Comparison of ENCODE assay signal across 20 cellular contexts in the genomic region with DNA sequence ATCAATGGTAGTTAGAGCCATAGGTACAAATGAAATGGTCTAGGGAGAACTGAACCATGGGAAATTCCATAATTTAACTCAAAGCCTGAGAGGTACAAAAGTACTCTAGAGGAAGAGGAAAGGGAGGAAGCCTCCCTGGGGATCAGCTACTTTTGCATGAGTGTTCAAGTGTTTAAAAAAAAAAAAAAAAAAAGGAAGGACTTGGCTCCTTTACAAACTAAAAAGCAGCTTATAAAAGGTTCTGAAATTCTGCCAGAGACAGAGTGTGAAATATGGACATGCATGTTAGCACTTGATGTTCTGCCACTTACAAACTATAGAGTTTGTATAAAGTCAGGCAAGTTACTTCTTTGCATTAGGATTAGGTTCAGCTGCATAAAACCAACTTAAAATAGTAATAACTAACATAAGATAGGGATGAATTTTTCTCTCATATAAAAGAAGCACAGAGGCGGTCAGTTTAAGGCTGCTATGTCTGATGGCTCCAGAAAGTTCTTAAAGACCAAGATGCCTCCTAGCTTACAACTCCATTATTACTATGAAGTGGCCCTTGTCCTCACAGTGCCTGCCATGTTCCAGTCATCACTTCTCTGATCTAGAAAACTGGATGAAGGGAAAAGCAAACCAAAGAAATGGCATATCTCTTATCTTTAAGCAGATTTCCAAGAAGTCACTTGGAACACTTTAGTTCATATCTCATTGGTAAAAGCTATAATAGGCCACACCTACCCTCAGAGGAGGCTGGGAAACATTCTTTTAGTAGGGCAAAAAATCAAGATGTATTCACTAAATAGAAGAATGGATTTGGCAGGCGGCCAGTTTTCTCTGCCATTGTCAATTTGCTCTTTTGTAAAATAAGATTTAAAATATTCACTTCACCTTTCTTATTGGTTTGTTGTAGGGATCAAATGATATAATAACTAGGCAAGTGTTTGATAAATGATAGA.
A peak's percentile ranks its signal among the peaks of the same experiment; 100 is the strongest.
DNase-seq lines count a peak whose midpoint lies in the region; ATAC-seq, FAIRE-seq and TF ChIP-seq lines count a peak whose summit lies in the region.
"Had no signal": no experiment of that assay in that cellular context is flagged by ENCODE, and none has a peak within 500 bp of the region (broad histone marks: within the 10 kb centered on the region; RNA-seq: fewer than 3 reads in every experiment).

No MANE protein-coding gene starts in this region.

- intact Hi-C loops in MCF 10A (cut with micrococcal nuclease): no loop called here
- intact Hi-C loops in mammary epithelial cell (cut with micrococcal nuclease): no loop called here
- intact Hi-C loops in dorsolateral prefrontal cortex (cut with DNase I): no loop called here
- intact Hi-C loops in upper lobe of right lung (cut with DNase I): no loop called here

- no peaks in the 10 kb centered on the region for H3K4me1 ChIP-seq in mammary epithelial cell (ENCODE audit: insufficient read depth, low read length)
- H3K4me1 ChIP-seq in keratinocyte (ENCODE audit: control insufficient read depth, extremely low read depth, insufficient read depth, low read length): peaks cover 9% of the 10 kb centered on the region
- peaks cover 11% of the 10 kb centered on the region for H3K4me1 ChIP-seq in upper lobe of right lung
- H3K4me1 ChIP-seq: adrenal gland, Peyer's patch had no signal

- BruUV-seq in MCF 10A (replicated peaks; lab: Mats Ljungman, UMichigan): no TSS peak
- BruUV-seq in mammary epithelial cell (replicated peaks; lab: Mats Ljungman, UMichigan): no TSS peak

- no peak overlapping the region for H2AFZ ChIP-seq in mammary epithelial cell (ENCODE audit: low read depth, low read length)
- no peak overlapping the region for H2AFZ ChIP-seq in keratinocyte (ENCODE audit: control insufficient read depth, low read length)

- H3K27ac Mint-ChIP-seq in MCF 10A (ENCODE audit: low read depth, unreplicated experiment): no peak overlapping the region
- H3K27ac Mint-ChIP-seq: natural killer cell treated with Interleukin-12 subunit alpha and Interleukin-12 subunit beta and Interleukin-15 and Interleukin-18, amount 100 ng/mL, for 72 hours; progenitor cell of endocrine pancreas had no signal

- H4K20me1 ChIP-seq in mammary epithelial cell (ENCODE audit: insufficient read depth, low read length): no peaks in the 10 kb centered on the region
- H4K20me1 ChIP-seq in keratinocyte (ENCODE audit: control insufficient read depth, extremely low read depth, insufficient read depth, low read length): no peaks in the 10 kb centered on the region

- 53% methylated on average over 2 of the region's 2 CpGs for WGBS in mammary epithelial cell (ENCODE audit: low coverage, missing lambda C conversion rate)

- CTCF ChIA-PET in MCF 10A (lab: Yijun Ruan, JAX): interaction anchor here (0.7 to 1.1 kb wide), 3 partner anchors 8 to 195 kb away, joined by 3 to 4 read pairs (median 3); no protein-coding TSS in a partner anchor
- CTCF ChIA-PET in mammary epithelial cell (lab: Charles Lee; ENCODE audit: low non-redundant PET): no interaction called here

- H3K36me3 ChIP-seq in mammary epithelial cell (ENCODE audit: insufficient read depth, low read length): no peaks in the 10 kb centered on the region
- no peaks in the 10 kb centered on the region for H3K36me3 ChIP-seq in keratinocyte (ENCODE audit: control insufficient read depth in 2 of 2, extremely low read depth in 1 of 2, insufficient read depth in 2 of 2, low read length in 2 of 2)
- no peaks in the 10 kb centered on the region for H3K36me3 ChIP-seq in upper lobe of right lung
- H3K36me3 ChIP-seq: adrenal gland, esophagus muscularis mucosa, Peyer's patch had no signal

- no peak overlapping the region for H3K4me3 Mint-ChIP-seq in MCF 10A (ENCODE audit: unreplicated experiment)
- H3K4me3 Mint-ChIP-seq: natural killer cell treated with Interleukin-12 subunit alpha and Interleukin-12 subunit beta and Interleukin-15 and Interleukin-18, amount 100 ng/mL, for 72 hours had no signal

- H3K27ac ChIP-seq in mammary epithelial cell (ENCODE audit: insufficient read depth, low read depth, low read length) (no peak overlapping the region), dorsolateral prefrontal cortex (peak overlapping the region in 44 of 59 donors; percentile 2 to 86 (median 55)), keratinocyte (ENCODE audit: control insufficient read depth, insufficient read depth, low read length) (no peak overlapping the region), upper lobe of right lung (no peak overlapping the region)
- H3K27ac ChIP-seq: adrenal gland, esophagus muscularis mucosa, Peyer's patch, VCaP had no signal

- peak; percentile 31 for DNase-seq in MCF 10A (ENCODE audit: unreplicated experiment)
- no peak for DNase-seq in mammary epithelial cell
- peak in 1 of 10 donors; percentile 47 for DNase-seq in dorsolateral prefrontal cortex
- DNase-seq in keratinocyte (ENCODE audit: low read depth, low spot score): no peak
- DNase-seq in upper lobe of right lung: no peak
- DNase-seq in OCI-M2 (lab: John Stamatoyannopoulos, UW; ENCODE audit: unreplicated experiment): no peak
- DNase-seq in RKO (ENCODE audit: low spot score): no peak
- DNase-seq: 8988T, left colon, NCI-H1436 treated with DMSO at 0.1 percent for 48 hours, NCI-H524, Peyer's patch, SW 1271 had no signal

- no peaks in the 10 kb centered on the region for H3K36me3 Mint-ChIP-seq in MCF 10A (ENCODE audit: insufficient read depth, unreplicated experiment)
- H3K36me3 Mint-ChIP-seq: natural killer cell treated with Interleukin-12 subunit alpha and Interleukin-12 subunit beta and Interleukin-15 and Interleukin-18, amount 100 ng/mL, for 72 hours had no signal

- no peak overlapping the region for H3K4me2 ChIP-seq in mammary epithelial cell (ENCODE audit: insufficient read depth, low read depth, low read length)
- H3K4me2 ChIP-seq in keratinocyte (ENCODE audit: control insufficient read depth, extremely low read depth, insufficient read depth, low read depth, low read length): peak overlapping the region; percentile 23

- no peaks in the 10 kb centered on the region for H3K4me1 Mint-ChIP-seq in MCF 10A (ENCODE audit: insufficient read depth, unreplicated experiment)

- H3K9ac ChIP-seq in mammary epithelial cell (ENCODE audit: insufficient read depth, low read length) (no peak overlapping the region), keratinocyte (ENCODE audit: control insufficient read depth, extremely low read depth, insufficient read depth, low read length) (no peak overlapping the region)

- ATAC-seq in upper lobe of right lung (peak; percentile 58), HG03354 (IDR thresholded peaks at IDR 0.05; ENCODE audit: poor library complexity, severe bottlenecking, unreplicated experiment) (no peak)
- ATAC-seq: left colon; natural killer cell treated with Interleukin-12 subunit alpha and Interleukin-12 subunit beta and Interleukin-15 and Interleukin-18, amount 100 ng/mL, for 72 hours had no signal

- POLR2A ChIA-PET in MCF 10A (lab: Yijun Ruan, JAX): interaction anchor here (0.6 to 0.9 kb wide), 3 partner anchors 66 to 264 kb away, joined by 3 to 4 read pairs (median 3); no protein-coding TSS in a partner anchor

- no peak for FAIRE-seq in keratinocyte (lab: Jason Lieb, UNC)
- FAIRE-seq: colon had no signal

- in situ Hi-C loops in mammary epithelial cell (cut with MboI; ENCODE audit: low sequenced_read_pairs in 2 of 2): no loop called here

- H3K79me2 ChIP-seq in mammary epithelial cell (ENCODE audit: insufficient read depth, low read length) (no peaks in the 10 kb centered on the region), keratinocyte (ENCODE audit: control insufficient read depth, insufficient read depth, low read length) (no peaks in the 10 kb centered on the region)

- H3K9me3 Mint-ChIP-seq in MCF 10A (ENCODE audit: unreplicated experiment): no peaks in the 10 kb centered on the region
- H3K9me3 Mint-ChIP-seq: natural killer cell treated with Interleukin-12 subunit alpha and Interleukin-12 subunit beta and Interleukin-15 and Interleukin-18, amount 100 ng/mL, for 72 hours had no signal

- TF ChIP-seq CTCF in MCF 10A (IDR thresholded peaks at IDR 0.05; ENCODE audit: unreplicated experiment) (no peak), mammary epithelial cell (conservative IDR thresholded peaks at IDR 0.05 in 1 of 2, IDR thresholded peaks at IDR 0.05 in 1 of 2; ENCODE audit: extremely low read depth in 1 of 2, insufficient read depth in 1 of 2, low read depth in 1 of 2, low read length in 2 of 2) (no peak), dorsolateral prefrontal cortex (IDR thresholded peaks at IDR 0.05 in 54 of 56, conservative IDR thresholded peaks at IDR 0.05 in 2 of 56; ENCODE audit: low read depth in 1 of 56, partially characterized antibody in 56 of 56) (no peak), keratinocyte (optimal IDR thresholded peaks at IDR 0.05 in 1 of 3, IDR thresholded peaks at IDR 0.05 in 1 of 3, conservative IDR thresholded peaks at IDR 0.05 in 1 of 3; ENCODE audit: extremely low read depth in 1 of 3, insufficient read depth in 2 of 3, low read length in 3 of 3) (no peak), upper lobe of right lung (IDR thresholded peaks at IDR 0.05) (no peak)

- no peaks in the 10 kb centered on the region for H3K27me3 Mint-ChIP-seq in MCF 10A (ENCODE audit: insufficient read depth, unreplicated experiment)
- H3K27me3 Mint-ChIP-seq: progenitor cell of endocrine pancreas had no signal

- H3K27me3 ChIP-seq in mammary epithelial cell (ENCODE audit: insufficient read depth, low read length) (no peaks in the 10 kb centered on the region), dorsolateral prefrontal cortex (no peaks in the 10 kb centered on the region), keratinocyte (ENCODE audit: control insufficient read depth, extremely low read depth, insufficient read depth, low read length) (no peaks in the 10 kb centered on the region), upper lobe of right lung (no peaks in the 10 kb centered on the region)
- H3K27me3 ChIP-seq: adrenal gland, esophagus muscularis mucosa, Peyer's patch had no signal

- H3K9me3 ChIP-seq in mammary epithelial cell (replicated peaks; ENCODE audit: insufficient read depth, low read length) (no peaks in the 10 kb centered on the region), keratinocyte (ENCODE audit: control insufficient read depth, low read depth, low read length) (no peaks in the 10 kb centered on the region), upper lobe of right lung (no peaks in the 10 kb centered on the region)
- H3K9me3 ChIP-seq: adrenal gland, esophagus muscularis mucosa, Peyer's patch had no signal

- dilution Hi-C loops in mammary epithelial cell (cut with HindIII; ENCODE audit: low sequenced_read_pairs) (no loop called here), keratinocyte (cut with MboI; ENCODE audit: extremely low pct_ligation_motif_present, low sequenced_read_pairs) (no loop called here)

- no peaks in the 10 kb centered on the region for H3K9me1 ChIP-seq in keratinocyte (ENCODE audit: control insufficient read depth, extremely low read depth, insufficient read depth, low read length)

- H3K4me3 ChIP-seq in mammary epithelial cell (replicated peaks in 1 of 3; ENCODE audit: insufficient read depth in 1 of 3, low read depth in 2 of 3, low read length in 3 of 3): no peak overlapping the region
- no peak overlapping the region for H3K4me3 ChIP-seq in dorsolateral prefrontal cortex
- H3K4me3 ChIP-seq in keratinocyte (ENCODE audit: control insufficient read depth in 2 of 3, extremely low read depth in 1 of 3, insufficient read depth in 2 of 3, low read depth in 1 of 3, low read length in 3 of 3): no peak overlapping the region
- H3K4me3 ChIP-seq in upper lobe of right lung: no peak overlapping the region
- H3K4me3 ChIP-seq: adrenal gland, esophagus muscularis mucosa, Peyer's patch had no signal

Comparison
In these comparisons a context has a peak if more than half of its experiments do, and no peak if none do; other contexts are left out.
1. H3K27ac ChIP-seq: peak in dorsolateral prefrontal cortex (44 of 59); none in mammary epithelial cell (single experiment), keratinocyte (single experiment) and upper lobe of right lung (single experiment).